ENCODE assay signal across 16 cellular contexts in genomic region chr7:127900116-127900515, GRCh38.
"Had no signal": no experiment of that assay in that cellular context is flagged by ENCODE, and none has a peak within 500 bp of the region (broad histone marks: within the 10 kb centered on the region; RNA-seq: fewer than 3 reads in every experiment).

No MANE protein-coding gene starts in this region.

- ATAC-seq: activated T-helper 17 cell treated with anti-CD3 and anti-CD28 coated beads, Interleukin-2, amount 50 U/mL, for 72 hours; gastroesophageal sphincter had no signal

- H3K4me3 ChIP-seq: adrenal gland, gastroesophageal sphincter, right atrium auricular region, skin epidermis, tibial artery, vagina had no signal

- H3K9me3 Mint-ChIP-seq: activated CD4-positive, alpha-beta T cell treated with anti-CD3 and anti-CD28 coated beads, Interleukin-2, amount 10 ng/mL, durations not matched to agents 24 days and 14 days; activated naive CD4-positive, alpha-beta T cell treated with anti-CD3 and anti-CD28 coated beads for 36 hours; activated T-helper 17 cell treated with anti-CD3 and anti-CD28 coated beads, Interleukin-2, amount 50 U/mL, for 72 hours had no signal

- H3K4me3 Mint-ChIP-seq: activated CD4-positive, alpha-beta T cell treated with anti-CD3 and anti-CD28 coated beads, Interleukin-2, amount 10 ng/mL, durations not matched to agents 24 days and 14 days; activated naive CD4-positive, alpha-beta T cell treated with anti-CD3 and anti-CD28 coated beads for 36 hours; activated T-helper 17 cell treated with anti-CD3 and anti-CD28 coated beads, Interleukin-2, amount 50 U/mL, for 72 hours had no signal

- DNase-seq: activated CD4-positive, alpha-beta T cell treated with anti-CD3 and anti-CD28 coated beads, Interleukin-2, amount 10 ng/mL, durations not matched to agents 24 days and 14 days; activated naive CD4-positive, alpha-beta T cell treated with anti-CD3 and anti-CD28 coated beads for 36 hours; activated T-cell treated with anti-CD3 and anti-CD28 coated beads for 4 hours; adrenal gland; central memory CD4-positive, alpha-beta T cell; cortex of kidney; effector memory CD4-positive, alpha-beta T cell; hippocampal formation; tibial artery; WERI-Rb-1 had no signal

- H3K36me3 ChIP-seq: adrenal gland, gastroesophageal sphincter, right atrium auricular region, tibial artery, vagina, WERI-Rb-1 had no signal

- H3K27me3 ChIP-seq: adrenal gland, gastroesophageal sphincter, right atrium auricular region, tibial artery, vagina had no signal

- H3K9me3 ChIP-seq: adrenal gland, gastroesophageal sphincter, right atrium auricular region, tibial artery, vagina had no signal

- H3K27ac Mint-ChIP-seq: activated T-helper 17 cell treated with anti-CD3 and anti-CD28 coated beads, Interleukin-2, amount 50 U/mL, for 72 hours had no signal

- H3K27me3 Mint-ChIP-seq: activated CD4-positive, alpha-beta T cell treated with anti-CD3 and anti-CD28 coated beads, Interleukin-2, amount 10 ng/mL, durations not matched to agents 24 days and 14 days; activated T-helper 17 cell treated with anti-CD3 and anti-CD28 coated beads, Interleukin-2, amount 50 U/mL, for 72 hours had no signal

- H3K27ac ChIP-seq: adrenal gland, epithelial cell of prostate, gastroesophageal sphincter, right atrium auricular region, skin epidermis, tibial artery, vagina, WERI-Rb-1 had no signal
